16 cellular contexts compared by ENCODE assay signal in the genomic region with DNA sequence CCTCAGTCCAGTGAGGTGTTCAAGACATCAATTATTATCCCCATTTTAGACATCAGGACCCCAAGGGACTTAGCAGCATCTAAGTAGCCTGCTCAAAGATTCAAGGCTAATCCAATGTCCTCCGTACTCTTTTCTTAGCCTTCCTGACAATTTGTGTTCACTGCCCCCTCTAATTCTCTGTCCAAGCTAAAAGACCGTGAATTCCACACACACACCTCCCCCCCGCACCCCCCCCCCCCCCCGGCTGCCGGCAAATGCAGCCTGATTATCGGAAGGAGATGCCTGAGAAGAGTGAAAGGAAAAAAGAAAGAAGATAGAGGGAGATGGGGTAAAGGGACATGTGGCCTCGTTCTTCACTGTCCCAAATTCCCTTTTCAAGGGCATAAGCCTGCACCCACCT.
"Had no signal": no experiment of that assay in that cellular context is flagged by ENCODE, and none has a peak within 500 bp of the region (broad histone marks: within the 10 kb centered on the region; RNA-seq: fewer than 3 reads in every experiment).

No MANE protein-coding gene starts in this region.

- H3K27me3 ChIP-seq: adrenal gland, pancreas had no signal

- H3K9me3 ChIP-seq: adrenal gland, left lung, pancreas had no signal

- H3K4me1 ChIP-seq: pancreas had no signal

- H3K36me3 ChIP-seq: adrenal gland, left lung, pancreas had no signal

- H3K4me3 Mint-ChIP-seq: activated B cell treated with CpG ODN at 0.5 μM for 24 hours; activated CD4-positive, alpha-beta T cell treated with anti-CD3 and anti-CD28 coated beads, Interleukin-2, amount 10 ng/mL, durations not matched to agents 7 days and 5 days; neural crest cell had no signal

- H3K4me3 ChIP-seq: adrenal gland, coronary artery, left lung, pancreas, SK-N-MC, skin epidermis had no signal

- H3K9me3 Mint-ChIP-seq: activated B cell treated with CpG ODN at 0.5 μM for 24 hours; activated CD4-positive, alpha-beta T cell treated with anti-CD3 and anti-CD28 coated beads, Interleukin-2, amount 10 ng/mL, durations not matched to agents 7 days and 5 days; activated T-helper 2 cell treated with anti-CD3 and anti-CD28 coated beads, Interferon-gamma antibody, Interleukin-2, Interleukin-4, amounts not matched to agents 10 μg/mL and 5 μg/mL and 100 μg/mL, durations not matched to agents 14 hours and 24 hours and 36 hours; neural crest cell had no signal

- H3K27ac Mint-ChIP-seq: activated B cell treated with CpG ODN at 0.5 μM for 24 hours; activated CD4-positive, alpha-beta T cell treated with anti-CD3 and anti-CD28 coated beads, Interleukin-2, amount 10 ng/mL, durations not matched to agents 7 days and 5 days; activated T-helper 2 cell treated with anti-CD3 and anti-CD28 coated beads, Interferon-gamma antibody, Interleukin-2, Interleukin-4, amounts not matched to agents 10 μg/mL and 5 μg/mL and 100 μg/mL, durations not matched to agents 14 hours and 24 hours and 36 hours had no signal

- ATAC-seq: left lung, pancreas had no signal

- DNase-seq: activated B cell treated with CpG ODN at 0.5 μM for 24 hours; activated CD4-positive, alpha-beta T cell treated with anti-CD3 and anti-CD28 coated beads, Interleukin-2, amount 10 ng/mL, durations not matched to agents 7 days and 5 days; activated CD8-positive, alpha-beta memory T cell treated with anti-CD3 and anti-CD28 coated beads for 24 hours; activated naive CD4-positive, alpha-beta T cell treated with anti-CD3 and anti-CD28 coated beads, Interleukin-2, amount 50 U/mL, for 16 hours; activated T-cell treated with anti-CD3 and anti-CD28 coated beads for 4 hours; central memory CD4-positive, alpha-beta T cell; effector memory CD4-positive, alpha-beta T cell; left lung; pancreas; substantia nigra had no signal

- H3K4me1 Mint-ChIP-seq: activated CD4-positive, alpha-beta T cell treated with anti-CD3 and anti-CD28 coated beads, Interleukin-2, amount 10 ng/mL, durations not matched to agents 7 days and 5 days had no signal

- H3K27ac ChIP-seq: left lung, pancreas, SK-N-MC had no signal
